ENCODE assay signal across 10 cellular contexts in genomic region chr7:34900891-34901493, GRCh38.
DNase-seq lines count a peak whose midpoint lies in the region; ATAC-seq, FAIRE-seq and TF ChIP-seq lines count a peak whose summit lies in the region.
"Had no signal": no experiment of that assay in that cellular context is flagged by ENCODE, and none has a peak within 500 bp of the region (broad histone marks: within the 10 kb centered on the region; RNA-seq: fewer than 3 reads in every experiment).

No MANE protein-coding gene starts in this region.

- no peaks in the 10 kb centered on the region for H3K36me3 ChIP-seq in PC-3 (ENCODE audit: low read depth, low read length)
- no peaks in the 10 kb centered on the region for H3K36me3 ChIP-seq in iPS DF 6.9 (ENCODE audit: control insufficient read depth, insufficient read depth, low read length)
- no peaks in the 10 kb centered on the region for H3K36me3 ChIP-seq in esophagus muscularis mucosa
- H3K36me3 ChIP-seq: uterus had no signal

- H3K4me1 ChIP-seq in PC-3 (ENCODE audit: insufficient read depth, low read length): no peaks in the 10 kb centered on the region
- peaks cover 4% of the 10 kb centered on the region; the same call in 1 of the 2 replicates for H3K4me1 ChIP-seq in iPS DF 6.9 (ENCODE audit: control insufficient read depth, insufficient read depth, low read length)
- H3K4me1 ChIP-seq in esophagus muscularis mucosa: no peaks in the 10 kb centered on the region
- H3K4me1 ChIP-seq: uterus had no signal

- POLR2A ChIA-PET in PC-3 (lab: Charles Lee; ENCODE audit: unreplicated experiment): no interaction called here

- TF ChIP-seq POLR2A in GM12891 (IDR thresholded peaks at IDR 0.05; ENCODE audit: low read depth, low read length) (no peak), esophagus muscularis mucosa (IDR thresholded peaks at IDR 0.05; ENCODE audit: low read depth) (no peak)

- peak; percentile 54 for ATAC-seq in HG02642 (IDR thresholded peaks at IDR 0.05; ENCODE audit: poor library complexity, unreplicated experiment)
- ATAC-seq in PC-3: no peak
- no peak for ATAC-seq in GM21528 (IDR thresholded peaks at IDR 0.05; ENCODE audit: low FRiP score, unreplicated experiment)

- CTCF ChIA-PET in PC-3 (lab: Charles Lee): no interaction called here

- FAIRE-seq in GM12891 (lab: Jason Lieb, UNC): no peak

- H3K27ac ChIP-seq in PC-3 (ENCODE audit: low read length) (no peak overlapping the region), iPS DF 6.9 (ENCODE audit: low read length) (no peak overlapping the region), coronary artery (no peak overlapping the region), esophagus muscularis mucosa (replicated peaks in 1 of 4) (no peak overlapping the region)
- H3K27ac ChIP-seq: uterus had no signal

- H3F3A ChIP-seq in PC-3 (ENCODE audit: low read length, unreplicated experiment): no peaks in the 10 kb centered on the region

- no peaks in the 10 kb centered on the region for H3K79me2 ChIP-seq in PC-3 (ENCODE audit: low read length)

- no peaks in the 10 kb centered on the region for H3K9me3 ChIP-seq in PC-3 (ENCODE audit: low read length)
- no peaks in the 10 kb centered on the region for H3K9me3 ChIP-seq in iPS DF 6.9 (ENCODE audit: control insufficient read depth, insufficient read depth, low read length)
- H3K9me3 ChIP-seq in esophagus muscularis mucosa: no peaks in the 10 kb centered on the region
- H3K9me3 ChIP-seq: uterus had no signal

- H3K4me3 ChIP-seq in PC-3 (ENCODE audit: low read length) (no peak overlapping the region), iPS DF 6.9 (ENCODE audit: low read length) (no peak overlapping the region), coronary artery (no peak overlapping the region), esophagus muscularis mucosa (no peak overlapping the region)
- H3K4me3 ChIP-seq: uterus had no signal

- H3K27me3 ChIP-seq in PC-3 (ENCODE audit: low read length) (no peaks in the 10 kb centered on the region), iPS DF 6.9 (ENCODE audit: control insufficient read depth, insufficient read depth, low read length) (no peaks in the 10 kb centered on the region), esophagus muscularis mucosa (no peaks in the 10 kb centered on the region)
- H3K27me3 ChIP-seq: uterus had no signal

- DNase-seq in GM12891 (ENCODE audit: insufficient read length, low spot score) (peak; percentile 14), PC-3 (no peak), iPS DF 6.9 (ENCODE audit: low read depth, low spot score) (peak; percentile 52), DMS153 (lab: John Stamatoyannopoulos, UW) (no peak), coronary artery (ENCODE audit: low spot score) (no peak), esophagus muscularis mucosa (ENCODE audit: extremely low spot score) (no peak)
- DNase-seq: NCI-H1930, uterus had no signal

- intact Hi-C loops in PC-3 (cut with micrococcal nuclease): no loop called here
- intact Hi-C loops in esophagus muscularis mucosa (cut with DNase I): no loop called here

- no peaks in the 10 kb centered on the region for H4K20me1 ChIP-seq in PC-3 (ENCODE audit: low read length)

- no CpG with 5 or more reads among the region's 4 CpGs for WGBS in iPS DF 6.9 (ENCODE audit: insufficient coverage, insufficient read length)
- 63% methylated on average over 4 of the region's 4 CpGs for WGBS in esophagus muscularis mucosa

- TF ChIP-seq EP300 in esophagus muscularis mucosa (IDR thresholded peaks at IDR 0.05): no peak

- H3K4me2 ChIP-seq in PC-3 (ENCODE audit: low read length): no peak overlapping the region

- H3K9ac ChIP-seq in PC-3 (ENCODE audit: low read length): no peak overlapping the region

- no peaks in the 10 kb centered on the region for H3K9me2 ChIP-seq in PC-3 (replicated peaks; ENCODE audit: low read length)

- peak; percentile 39; the same call in 1 of the 2 replicates for TF ChIP-seq CTCF in PC-3 (conservative IDR thresholded peaks at IDR 0.05; ENCODE audit: low read depth, low read length)
- TF ChIP-seq CTCF in coronary artery (IDR thresholded peaks at IDR 0.05): no peak
- TF ChIP-seq CTCF in esophagus muscularis mucosa (IDR thresholded peaks at IDR 0.05): no peak

- no peak overlapping the region for H2AFZ ChIP-seq in PC-3 (ENCODE audit: low read length)

- no TSS peak for BruUV-seq in PC-3 (replicated peaks; lab: Mats Ljungman, UMichigan)

TF ChIP-seq in GM12891, 5 proteins besides CTCF, POLR2A, EP300 and RAD21:
- no peak for TF ChIP-seq SPI1 (IDR thresholded peaks at IDR 0.05; ENCODE audit: low read depth, low read length)
- no peak for TF ChIP-seq TAF1 (IDR thresholded peaks at IDR 0.05; ENCODE audit: low read depth, low read length)
- no peak for TF ChIP-seq POU2F2 (IDR thresholded peaks at IDR 0.05; ENCODE audit: low read depth, low read length)
- TF ChIP-seq PAX5 (IDR thresholded peaks at IDR 0.05; ENCODE audit: insufficient read depth, low read length, severe bottlenecking): no peak
- TF ChIP-seq POLR2AphosphoS5 (IDR thresholded peaks at IDR 0.05; ENCODE audit: low read depth, low read length): no peak

Comparison
In these comparisons a context has a peak if more than half of its experiments do, and no peak if none do; other contexts are left out.
1. DNase-seq: peak in GM12891 (single experiment) and iPS DF 6.9 (single experiment); none in PC-3 (single experiment), DMS153 (single experiment), coronary artery (single experiment) and esophagus muscularis mucosa (single experiment).